Comparison of ENCODE assay signal across 25 cellular contexts in the genomic region with DNA sequence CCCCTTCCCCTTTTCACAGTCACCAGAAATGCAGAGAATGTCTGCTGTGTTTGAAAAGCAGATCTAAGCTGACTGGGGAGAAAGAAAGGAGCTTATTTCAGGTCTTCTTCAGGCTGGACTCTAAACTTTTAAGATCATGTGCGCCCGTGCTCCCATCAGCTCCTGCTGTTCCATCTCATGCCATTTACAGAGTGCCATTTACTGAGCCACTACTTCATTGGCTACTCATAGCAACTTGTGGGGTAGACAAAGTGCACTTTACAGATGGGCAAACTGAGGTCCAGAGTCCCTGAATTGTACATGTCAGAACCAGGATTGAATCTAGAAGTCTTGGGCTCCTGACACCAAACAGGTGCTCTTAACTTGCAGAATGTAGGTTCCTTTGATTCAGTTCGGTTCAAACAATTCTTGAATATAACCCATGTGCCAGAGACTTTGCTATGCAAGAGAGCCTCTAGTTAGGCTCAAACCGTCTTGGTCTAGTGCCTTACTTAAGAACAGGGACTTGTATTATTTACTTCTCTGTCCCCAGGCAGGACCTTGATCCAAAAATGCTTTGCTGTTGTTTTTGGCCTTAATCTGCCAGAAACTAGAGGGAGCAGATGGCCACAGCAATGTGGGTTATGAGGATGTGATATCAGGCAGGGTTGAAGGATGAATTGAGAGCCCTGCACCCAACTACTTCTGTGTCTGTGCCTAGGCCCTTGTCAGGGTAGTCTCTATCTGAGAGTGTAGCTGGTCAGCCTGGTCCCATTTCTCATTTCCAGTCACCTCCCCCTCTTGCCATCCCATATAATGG. TPM values are rescaled to one million over a fixed set of nuclear protein-coding genes. Genes with fewer than 3 reads are reported as not detected.
DNase-seq lines count a peak whose midpoint lies in the region; ATAC-seq, FAIRE-seq and TF ChIP-seq lines count a peak whose summit lies in the region.
"Had no signal": no experiment of that assay in that cellular context is flagged by ENCODE, and none has a peak within 500 bp of the region (broad histone marks: within the 10 kb centered on the region; RNA-seq: fewer than 3 reads in every experiment).

No MANE protein-coding gene starts in this region.

- H3K27ac ChIP-seq in K562 (ENCODE audit: extremely low read depth, low read depth, low read length) (no peak overlapping the region), aorta (ENCODE audit: low read depth in 1 of 2, low read length in 2 of 2) (no peak overlapping the region)
- H3K27ac ChIP-seq: esophagus muscularis mucosa, HL-60 had no signal

- 76% methylated on average over 4 of the region's 4 CpGs for WGBS in K562 (ENCODE audit: insufficient coverage, low coverage, missing lambda C conversion rate)
- WGBS in aorta, 2 donors, result 47 to 50% methylated on average over 4 of the region's 4 CpGs

- TF ChIP-seq POLR2A in K562 (conservative IDR thresholded peaks at IDR 0.05) (no peak), GM18505 (IDR thresholded peaks at IDR 0.05; ENCODE audit: borderline replicate concordance, extremely low read depth, insufficient read depth, insufficient read length) (no peak)

- POLR2A ChIA-PET in K562 (lab: Yijun Ruan, JAX), result interaction anchor here (0.6 to 1.4 kb wide), 5 partner anchors 10 to 366 kb away, joined by 3 to 4 read pairs (median 3); no protein-coding TSS in a partner anchor

- H3K27ac Mint-ChIP-seq in immature natural killer cell, result peak overlapping the region; percentile 0 to 71 (median 24)

- no TSS peak for BruUV-seq in K562 (replicated peaks; lab: Mats Ljungman, UMichigan)

- no peak for DNase-seq in Right ventricle myocardium inferior (ENCODE audit: missing footprints)
- no peak for DNase-seq in cardiac septum (ENCODE audit: low spot score)
- no peak for DNase-seq in K562 (ENCODE audit: extremely low read depth in 1 of 4, low spot score in 3 of 4)
- DNase-seq in immature natural killer cell, result no peak
- DNase-seq in aorta, result no peak
- DNase-seq: ACHN; activated CD8-positive, alpha-beta memory T cell treated with anti-CD3 and anti-CD28 coated beads, Interleukin-2, amount 50 U/mL, for 48 hours; activated naive CD4-positive, alpha-beta T cell treated with Interleukin-2 at 50 U/mL for 16 hours; DMS153; effector CD8-positive, alpha-beta T cell; GF-D8; NCI-H1694; NCI-H2227 treated with DMSO at 0.1 percent for 48 hours; occipital lobe; OCI-M1; retina; SIG-M5; T-helper 1 cell had no signal

- ATAC-seq in Right ventricle myocardium inferior (peak; percentile 74), K562 (no peak), aorta (ENCODE audit: low FRiP score) (peak; percentile 70), GM18505 (IDR thresholded peaks at IDR 0.05; ENCODE audit: unreplicated experiment) (no peak), HG02610 (IDR thresholded peaks at IDR 0.05; ENCODE audit: unreplicated experiment) (no peak), HG02798 (IDR thresholded peaks at IDR 0.05; ENCODE audit: poor library complexity, unreplicated experiment) (no peak)

- TF ChIP-seq EP300 in K562 (IDR thresholded peaks at IDR 0.05; ENCODE audit: low read length), result no peak

- no peaks in the 10 kb centered on the region for H3K9me3 Mint-ChIP-seq in immature natural killer cell
- H3K9me3 Mint-ChIP-seq: IgD-negative memory B cell had no signal

- H3K9me3 ChIP-seq in K562 (replicated peaks; ENCODE audit: control insufficient read depth, insufficient read depth, low read depth, low read length) (no peaks in the 10 kb centered on the region), aorta (ENCODE audit: control insufficient read depth, low read length) (no peaks in the 10 kb centered on the region)
- H3K9me3 ChIP-seq: esophagus muscularis mucosa had no signal

- H3K36me3 Mint-ChIP-seq in immature natural killer cell, result no peaks in the 10 kb centered on the region

- peaks cover 85 to 97% of the 10 kb centered on the region in 2 donors for H3K4me1 Mint-ChIP-seq in immature natural killer cell

- H3K4me3 Mint-ChIP-seq in immature natural killer cell, result no peak overlapping the region

- H2AFZ ChIP-seq in K562 (ENCODE audit: low read depth, low read length), result no peak overlapping the region

- H3K79me2 ChIP-seq in K562 (ENCODE audit: control insufficient read depth, insufficient read depth, low read length), result peaks cover 75% of the 10 kb centered on the region

- peaks cover 33% of the 10 kb centered on the region for H4K20me1 ChIP-seq in K562 (replicated peaks; ENCODE audit: control insufficient read depth, insufficient read depth, low read length)

- no peak overlapping the region for H3K4me2 ChIP-seq in K562 (ENCODE audit: insufficient read depth, low read length)

- peaks cover 6% of the 10 kb centered on the region for H3K9me1 ChIP-seq in K562 (ENCODE audit: control insufficient read depth, insufficient read depth, low read length)

- H3K4me3 ChIP-seq in K562, result no peak overlapping the region
- H3K4me3 ChIP-seq in aorta (ENCODE audit: low read length in 2 of 2), result no peak overlapping the region
- H3K4me3 ChIP-seq: esophagus muscularis mucosa had no signal

- H3K9ac ChIP-seq in K562 (ENCODE audit: insufficient read depth in 1 of 2, low read depth in 2 of 2, low read length in 2 of 2), result no peak overlapping the region

- in situ Hi-C loops in K562 (cut with MboI), result no loop called here

- intact Hi-C loops in Right ventricle myocardium inferior (cut with DNase I), result no loop called here
- intact Hi-C loops in cardiac septum (cut with DNase I), result no loop called here
- intact Hi-C loops in K562 (cut with micrococcal nuclease), result no loop called here
- intact Hi-C loops in aorta (cut with DNase I), result loop anchor here in 1 of 2 donors (10.0 kb wide), 1 partner anchor 55 kb away; a partner anchor contains a TSS

- H3K27me3 Mint-ChIP-seq in immature natural killer cell (ENCODE audit: low read depth in 3 of 3), result peaks cover 1 to 4% (median 3%) of the 10 kb centered on the region in 3 donors
- H3K27me3 Mint-ChIP-seq: IgD-negative memory B cell had no signal

- CTCF ChIA-PET in K562 (lab: Yijun Ruan, JAX; ENCODE audit: low intra/inter-chr PET ratio), result no interaction called here

- no peak for TF ChIP-seq RAD21 in K562 (CRISPR knock-in tag; conservative IDR thresholded peaks at IDR 0.05 in 1 of 2, IDR thresholded peaks at IDR 0.05 in 1 of 2)

- no peaks in the 10 kb centered on the region for H3K27me3 ChIP-seq in K562 (ENCODE audit: control insufficient read depth in 2 of 2, insufficient read depth in 2 of 2, low read length in 2 of 2)
- no peaks in the 10 kb centered on the region for H3K27me3 ChIP-seq in aorta (ENCODE audit: control insufficient read depth in 1 of 2, insufficient read depth in 2 of 2, low read length in 1 of 2)
- H3K27me3 ChIP-seq: esophagus muscularis mucosa had no signal

- H3K4me1 ChIP-seq in K562 (replicated peaks in 1 of 2; ENCODE audit: control insufficient read depth in 2 of 2, insufficient read depth in 2 of 2, low read length in 2 of 2), result peaks cover 0 to 12% of the 10 kb centered on the region in 2 experiments; a peak in 2 of 5 replicates
- peaks cover 0 to 21% of the 10 kb centered on the region in 2 donors for H3K4me1 ChIP-seq in aorta (ENCODE audit: control insufficient read depth in 1 of 2, insufficient read depth in 2 of 2, low read length in 2 of 2)

- no peak for TF ChIP-seq CTCF in K562 (IDR thresholded peaks at IDR 0.05 in 2 of 3, conservative IDR thresholded peaks at IDR 0.05 in 1 of 3; ENCODE audit: insufficient read depth in 2 of 3, low read depth in 1 of 3, low read length in 3 of 3)

- FAIRE-seq in K562 (lab: Jason Lieb, UNC), result no peak
- FAIRE-seq: astrocyte had no signal

- H3K36me3 ChIP-seq in K562 (ENCODE audit: control insufficient read depth, insufficient read depth, low read length) (peaks cover 14% of the 10 kb centered on the region; the same call in 2 of the 3 replicates), aorta (ENCODE audit: control insufficient read depth in 1 of 2, insufficient read depth in 2 of 2, low read length in 1 of 2) (no peaks in the 10 kb centered on the region)
- H3K36me3 ChIP-seq: esophagus muscularis mucosa had no signal

TF ChIP-seq in K562, 482 proteins besides CTCF, POLR2A, EP300 and RAD21:
- TF ChIP-seq DNMT1 (IDR thresholded peaks at IDR 0.05) (no peak), MYNN (IDR thresholded peaks at IDR 0.05) (0 out of 2 replicates have a peak, but pooled peaks have one; percentile 0), MYNN (CRISPR knock-in tag; IDR thresholded peaks at IDR 0.05) (no peak), ADNP (tag; IDR thresholded peaks at IDR 0.05) (no peak), TAF15 (IDR thresholded peaks at IDR 0.05; ENCODE audit: low read depth, low read length) (no peak), ZNF212 (CRISPR knock-in tag; IDR thresholded peaks at IDR 0.05) (no peak)

RNA-seq across cellular contexts. Expression of a gene that starts 56.4 kb away (rescaled TPM):
- total RNA-seq in Right ventricle myocardium inferior (102 TPM), cardiac septum (110 TPM), K562 (2014; rRNA removed) (120 and 130 TPM in 2 replicates), K562 (2014; rRNA removed; fragmentation: Illumina TruSeq; extraction: Trizol) (66.0 and 71.2 TPM in 2 replicates), K562 (2015; rRNA removed; fragmentation: Illumina TruSeq; extraction: Trizol) (125 and 130 TPM in 2 replicates), K562 (2021) (164 and 174 TPM in 2 replicates), aorta (100 to 1,000 TPM; 114 to 134 TPM)
- 32.4 and 53.6 TPM in 2 replicates for total RNA-seq in K562 (2011; cell fraction: chromatin; rRNA removed; ENCODE audit: low replicate concordance)
- 34.2 and 42.0 TPM in 2 replicates for total RNA-seq in K562 (2011; cell fraction: nucleolus; rRNA removed)
- 39.2 and 53.0 TPM in 2 replicates for total RNA-seq in K562 (2011; cell fraction: nucleoplasm; rRNA removed)
- polyA plus RNA-seq in K562 (2011; rRNA removed) (121 and 130 TPM in 2 replicates), K562 (2014; fragmentation: Illumina TruSeq; extraction: Trizol) (128 and 152 TPM in 2 replicates), K562 (2014; fragmentation: Nextera tagmentation; extraction: Ambion mirVana) (1 to 10 TPM in 1 of 2 experiments, under 1 TPM in 1; 0.80 to 1.2 TPM), K562 (2014; rRNA removed) (207 and 219 TPM in 2 replicates), immature natural killer cell (100 to 1,000 TPM; 271 to 323 (median 273) TPM), aorta (100 to 1,000 TPM; 120 to 148 TPM)
- polyA plus RNA-seq in K562 (2011; cell fraction: cytosol; rRNA removed), result 127 and 230 TPM in 2 replicates
- polyA plus RNA-seq in K562 (2011; cell fraction: nucleus; rRNA removed), result 54.0 and 67.3 TPM in 2 replicates
- 134 and 170 TPM in 2 replicates for polyA plus RNA-seq in K562 (2012)
- polyA minus RNA-seq in K562 (2011; rRNA and poly(A)+ RNA removed), result 52.4 and 62.2 TPM in 2 replicates
- 67.6 and 72.6 TPM in 2 replicates for polyA minus RNA-seq in K562 (2011; cell fraction: cytosol; rRNA and poly(A)+ RNA removed)
- polyA minus RNA-seq in K562 (2011; cell fraction: nucleus; rRNA and poly(A)+ RNA removed), result 29.5 and 41.0 TPM in 2 replicates

Comparison
In these comparisons a context has a peak if more than half of its experiments do, and no peak if none do; other contexts are left out.
1. ATAC-seq: peak in Right ventricle myocardium inferior (single experiment) and aorta (single experiment); none in K562 (single experiment), GM18505 (single experiment), HG02610 (single experiment) and HG02798 (single experiment).